8 cellular contexts compared by ENCODE assay signal in the genomic region with DNA sequence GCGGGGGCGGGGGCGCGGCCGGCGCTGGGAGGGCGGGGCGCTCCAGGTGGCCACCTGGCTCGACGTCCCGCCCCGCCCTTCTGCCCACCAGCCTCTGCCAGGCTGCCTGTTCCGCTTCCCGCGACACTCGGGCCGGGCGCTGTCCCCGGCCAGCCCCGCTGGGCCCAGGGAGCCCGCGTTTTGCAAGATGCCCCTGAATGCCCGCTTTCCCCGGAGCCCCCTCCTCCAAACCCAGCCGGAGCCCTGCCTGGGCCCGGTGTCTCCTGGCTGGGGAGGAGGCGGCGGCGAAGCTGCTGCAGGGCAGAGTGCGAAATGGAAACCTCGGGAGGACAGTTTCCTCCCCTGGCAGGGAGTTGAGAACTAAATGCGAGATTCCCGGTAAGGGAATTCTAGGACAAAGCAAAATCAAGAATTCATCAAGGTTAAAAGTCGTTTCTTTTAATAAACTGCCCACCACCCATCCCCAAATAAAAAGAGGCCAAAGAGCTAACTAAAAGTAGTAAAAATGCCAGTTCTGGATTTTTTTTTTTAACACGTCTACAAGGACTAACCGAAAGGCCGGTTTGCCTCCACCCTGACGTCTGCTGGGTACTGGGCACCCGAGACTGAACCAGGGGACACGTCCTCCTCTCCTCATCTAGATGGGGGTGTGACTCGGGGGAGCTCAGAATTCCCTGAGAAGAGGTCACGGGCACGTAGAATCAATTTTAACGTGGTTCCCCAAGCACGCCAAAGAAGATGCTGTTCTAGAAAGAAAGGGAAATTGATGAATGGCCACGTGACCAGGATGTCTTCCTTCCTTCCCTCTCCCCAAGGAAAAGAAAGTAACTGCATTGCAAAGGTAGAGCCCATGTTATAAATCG.
DNase-seq lines count a peak whose midpoint lies in the region; ATAC-seq, FAIRE-seq and TF ChIP-seq lines count a peak whose summit lies in the region.

No MANE protein-coding gene starts in this region.

- no peaks in the 10 kb centered on the region for H4K20me1 ChIP-seq in DOHH2 (ENCODE audit: control insufficient read depth, insufficient read depth, low read depth, low read length)

- H3K9ac ChIP-seq in iPS-15b (ENCODE audit: low read depth, low read length) = peak overlapping the region; percentile 76

- no peaks in the 10 kb centered on the region for H3K36me3 ChIP-seq in DOHH2 (ENCODE audit: control insufficient read depth, low read length)
- H3K36me3 ChIP-seq in iPS-15b (ENCODE audit: control insufficient read depth, insufficient read depth, low read length) = no peaks in the 10 kb centered on the region

- peak overlapping the region; percentile 89 for H3K4me2 ChIP-seq in DOHH2 (ENCODE audit: low read length)

- H3K79me2 ChIP-seq in DOHH2 (ENCODE audit: control insufficient read depth, low read length) = no peaks in the 10 kb centered on the region; the same call in 1 of the 2 replicates

- POLR2A ChIA-PET in activated CD4-positive, alpha-beta memory T cell treated with anti-CD3 and anti-CD28 coated beads for 36 hours (lab: Charles Lee) = interaction anchor here (1.0 kb wide), 1 partner anchor 16 kb away, joined by 3 read pairs; no protein-coding TSS in a partner anchor

- H3K4me1 ChIP-seq in DOHH2 (ENCODE audit: control insufficient read depth, low read length) (peaks cover 53% of the 10 kb centered on the region), iPS-15b (ENCODE audit: control insufficient read depth, insufficient read depth, low read length) (peaks cover 25% of the 10 kb centered on the region)

- H3K9me3 Mint-ChIP-seq in activated CD4-positive, alpha-beta memory T cell treated with anti-CD3 and anti-CD28 coated beads for 36 hours = no peaks in the 10 kb centered on the region
- no peaks in the 10 kb centered on the region for H3K9me3 Mint-ChIP-seq in stimulated activated effector memory CD8-positive, alpha-beta T cell treated with anti-CD3 and anti-CD28 coated beads, Interleukin-12 subunit alpha, Interleukin-12 subunit beta, amount 100 ng/mL, for 72 hours

- CTCF ChIA-PET in activated CD4-positive, alpha-beta memory T cell treated with anti-CD3 and anti-CD28 coated beads for 36 hours (lab: Charles Lee) = interaction anchor here (0.8 kb wide), 1 partner anchor 55 kb away, joined by 3 read pairs; no protein-coding TSS in a partner anchor

- H3K4me3 ChIP-seq in DOHH2 (ENCODE audit: low read length) (peak overlapping the region; percentile 75), iPS-15b (ENCODE audit: low read depth, low read length) (peak overlapping the region; percentile 58)

- no peak for TF ChIP-seq CTCF in DOHH2 (IDR thresholded peaks at IDR 0.05; ENCODE audit: low read depth, low read length, poor library complexity, severe bottlenecking)

- H3K27ac Mint-ChIP-seq in activated CD4-positive, alpha-beta memory T cell treated with anti-CD3 and anti-CD28 coated beads for 36 hours = no peak overlapping the region
- H3K27ac Mint-ChIP-seq in stimulated activated effector memory CD8-positive, alpha-beta T cell treated with anti-CD3 and anti-CD28 coated beads, Interleukin-12 subunit alpha, Interleukin-12 subunit beta, amount 100 ng/mL, for 72 hours = peak overlapping the region; percentile 80

- H3K36me3 Mint-ChIP-seq in activated CD4-positive, alpha-beta memory T cell treated with anti-CD3 and anti-CD28 coated beads for 36 hours = no peaks in the 10 kb centered on the region
- no peaks in the 10 kb centered on the region for H3K36me3 Mint-ChIP-seq in stimulated activated effector memory CD8-positive, alpha-beta T cell treated with anti-CD3 and anti-CD28 coated beads, Interleukin-12 subunit alpha, Interleukin-12 subunit beta, amount 100 ng/mL, for 72 hours

- H3F3A ChIP-seq in DOHH2 (ENCODE audit: control insufficient read depth, insufficient read depth) = no peaks in the 10 kb centered on the region

- DNase-seq in HTR-8/SVneo (ENCODE audit: insufficient read length, low spot score) = peak; percentile 15
- DNase-seq in activated CD4-positive, alpha-beta memory T cell treated with anti-CD3 and anti-CD28 coated beads for 36 hours = no peak
- DNase-seq in stimulated activated effector memory CD8-positive, alpha-beta T cell treated with anti-CD3 and anti-CD28 coated beads, Interleukin-12 subunit alpha, Interleukin-12 subunit beta, amount 100 ng/mL, for 72 hours (ENCODE audit: low spot score in 2 of 2) = no peak
- no peak for DNase-seq in stimulated activated CD4-positive, alpha-beta T cell treated with anti-CD3 and anti-CD28 coated beads, Interleukin-4, amount 100 ng/mL, for 24 hours

- peaks cover 11% of the 10 kb centered on the region for H3K4me1 Mint-ChIP-seq in activated CD4-positive, alpha-beta memory T cell treated with anti-CD3 and anti-CD28 coated beads for 36 hours (ENCODE audit: low read depth)
- H3K4me1 Mint-ChIP-seq in stimulated activated effector memory CD8-positive, alpha-beta T cell treated with anti-CD3 and anti-CD28 coated beads, Interleukin-12 subunit alpha, Interleukin-12 subunit beta, amount 100 ng/mL, for 72 hours = peaks cover 21% of the 10 kb centered on the region

- H3K27ac ChIP-seq in DOHH2 (ENCODE audit: low read depth, low read length) = no peak overlapping the region

- peak; percentile 30 for ATAC-seq in GM19438 (IDR thresholded peaks at IDR 0.05; ENCODE audit: low read depth, unreplicated experiment)
- peak; percentile 71 for ATAC-seq in stimulated activated effector memory CD8-positive, alpha-beta T cell treated with anti-CD3 and anti-CD28 coated beads, Interleukin-12 subunit alpha, Interleukin-12 subunit beta, amount 100 ng/mL, for 72 hours
- no peak for ATAC-seq in HG03460 (IDR thresholded peaks at IDR 0.05; ENCODE audit: unreplicated experiment)

- FAIRE-seq in HTR-8/SVneo (lab: Jason Lieb, UNC) = no peak

- H3K9me3 ChIP-seq in DOHH2 (ENCODE audit: control insufficient read depth, insufficient read depth, low read length) (peaks cover 6% of the 10 kb centered on the region; the same call in 1 of the 2 replicates), iPS-15b (ENCODE audit: control insufficient read depth, insufficient read depth, low read length) (peaks cover 6% of the 10 kb centered on the region)

- intact Hi-C loops in activated CD4-positive, alpha-beta memory T cell treated with anti-CD3 and anti-CD28 coated beads for 36 hours (cut with micrococcal nuclease) = loop anchor here (1.0 to 5.0 kb wide), 4 partner anchors 11 to 341 kb away; a partner anchor contains a TSS

- H3K27me3 Mint-ChIP-seq in activated CD4-positive, alpha-beta memory T cell treated with anti-CD3 and anti-CD28 coated beads for 36 hours = peaks cover 4% of the 10 kb centered on the region

- H3K4me3 Mint-ChIP-seq in activated CD4-positive, alpha-beta memory T cell treated with anti-CD3 and anti-CD28 coated beads for 36 hours = peak overlapping the region; percentile 18
- H3K4me3 Mint-ChIP-seq in stimulated activated effector memory CD8-positive, alpha-beta T cell treated with anti-CD3 and anti-CD28 coated beads, Interleukin-12 subunit alpha, Interleukin-12 subunit beta, amount 100 ng/mL, for 72 hours = peak overlapping the region; percentile 75

- H3K9me2 ChIP-seq in DOHH2 (replicated peaks; ENCODE audit: control insufficient read depth, low read length) = no peaks in the 10 kb centered on the region

- H3K27me3 ChIP-seq in DOHH2 (ENCODE audit: control insufficient read depth, low read length) (0 out of 2 replicates have a peak, but pooled peaks cover 5% of the 10 kb centered on the region), iPS-15b (ENCODE audit: control insufficient read depth, insufficient read depth, low read length) (no peaks in the 10 kb centered on the region)
